Comparison of ENCODE assay signal across 1 cellular context in genomic region chr19:40754611-40755247, GRCh38.
A peak's percentile ranks its signal among the peaks of the same experiment; 100 is the strongest.
TF ChIP-seq lines count a peak whose summit lies in the region.

No MANE protein-coding gene starts in this region.

TF ChIP-seq in GM12878, 131 proteins besides CTCF, POLR2A, EP300 and RAD21 (continued from another document):
- TF ChIP-seq PKNOX1 (IDR thresholded peaks at IDR 0.05) (peak; percentile 48; the same call in 1 of the 2 replicates), BCL3 (IDR thresholded peaks at IDR 0.05; ENCODE audit: borderline replicate concordance, insufficient read depth, low read depth, low read length, poor library complexity, severe bottlenecking) (no peak), ATF2 (IDR thresholded peaks at IDR 0.05; ENCODE audit: low read length) (no peak), USF1 (IDR thresholded peaks at IDR 0.05; ENCODE audit: borderline replicate concordance, extremely low read length, insufficient read depth, low read depth, low read length) (no peak), TARDBP (IDR thresholded peaks at IDR 0.05; ENCODE audit: borderline replicate concordance) (no peak), E4F1 (IDR thresholded peaks at IDR 0.05; ENCODE audit: borderline replicate concordance, partially characterized antibody) (no peak), HDGF (IDR thresholded peaks at IDR 0.05) (no peak), ZNF622 (IDR thresholded peaks at IDR 0.05) (no peak), DPF2 (IDR thresholded peaks at IDR 0.05) (0 out of 2 replicates have a peak, but pooled peaks have one; percentile 51), PML (IDR thresholded peaks at IDR 0.05; ENCODE audit: low read length) (no peak), BRCA1 (IDR thresholded peaks at IDR 0.05; ENCODE audit: low read depth, low read length) (no peak), PAX5 (IDR thresholded peaks at IDR 0.05; ENCODE audit: borderline replicate concordance, low read depth, low read length) (no peak), YY1 (IDR thresholded peaks at IDR 0.05; ENCODE audit: low read depth, low read length) (no peak), RBBP5 (conservative IDR thresholded peaks at IDR 0.05) (no peak), ZZZ3 (IDR thresholded peaks at IDR 0.05; ENCODE audit: control insufficient read depth, insufficient read length, low read depth) (no peak), SIX5 (IDR thresholded peaks at IDR 0.05; ENCODE audit: low read depth, low read length, severe bottlenecking) (no peak), NR2C2 (IDR thresholded peaks at IDR 0.05; ENCODE audit: borderline replicate concordance, control insufficient read depth, insufficient read length, low read depth) (no peak), STAT3 (IDR thresholded peaks at IDR 0.05; ENCODE audit: low read depth, low read length) (no peak), RUNX3 (IDR thresholded peaks at IDR 0.05; ENCODE audit: low read length) (peak; percentile 24; the same call in 1 of the 2 replicates), SMAD1 (IDR thresholded peaks at IDR 0.05; ENCODE audit: low read depth, partially characterized antibody) (no peak)
- TF ChIP-seq, protein P1, sequence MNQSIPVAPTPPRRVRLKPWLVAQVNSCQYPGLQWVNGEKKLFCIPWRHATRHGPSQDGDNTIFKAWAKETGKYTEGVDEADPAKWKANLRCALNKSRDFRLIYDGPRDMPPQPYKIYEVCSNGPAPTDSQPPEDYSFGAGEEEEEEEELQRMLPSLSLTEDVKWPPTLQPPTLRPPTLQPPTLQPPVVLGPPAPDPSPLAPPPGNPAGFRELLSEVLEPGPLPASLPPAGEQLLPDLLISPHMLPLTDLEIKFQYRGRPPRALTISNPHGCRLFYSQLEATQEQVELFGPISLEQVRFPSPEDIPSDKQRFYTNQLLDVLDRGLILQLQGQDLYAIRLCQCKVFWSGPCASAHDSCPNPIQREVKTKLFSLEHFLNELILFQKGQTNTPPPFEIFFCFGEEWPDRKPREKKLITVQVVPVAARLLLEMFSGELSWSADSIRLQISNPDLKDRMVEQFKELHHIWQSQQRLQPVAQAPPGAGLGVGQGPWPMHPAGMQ (IDR thresholded peaks at IDR 0.05; ENCODE audit: borderline replicate concordance), result no peak
